In the genomic region with DNA sequence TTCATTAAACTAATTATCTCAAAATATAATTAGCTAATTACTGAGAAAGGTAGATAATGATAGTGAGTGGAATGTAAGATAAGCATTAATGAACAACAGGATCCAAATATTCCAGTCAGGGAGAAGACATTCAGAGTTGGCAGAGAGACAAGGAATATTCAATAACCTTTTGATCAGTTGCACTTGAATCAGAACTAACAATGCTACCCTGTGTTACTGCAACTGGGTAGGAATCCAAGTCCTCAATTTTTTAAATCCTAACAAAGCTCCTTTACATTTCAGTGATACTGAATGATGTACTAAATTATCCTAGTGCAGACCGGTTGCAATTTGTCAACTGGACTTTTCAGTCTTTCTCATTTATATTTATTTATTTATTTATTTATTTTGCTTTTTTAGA, we compare ENCODE assay signal across 29 cellular contexts.
"Had no signal": no experiment of that assay in that cellular context is flagged by ENCODE, and none has a peak within 500 bp of the region (broad histone marks: within the 10 kb centered on the region; RNA-seq: fewer than 3 reads in every experiment).

No MANE protein-coding gene starts in this region.

- H3K9me3 Mint-ChIP-seq: activated CD4-positive, alpha-beta memory T cell treated with anti-CD3 and anti-CD28 coated beads, Interleukin-2, amount 10 ng/mL, durations not matched to agents 7 days and 5 days; activated CD4-positive, alpha-beta T cell treated with anti-CD3 and anti-CD28 coated beads, Interleukin-2, amount 10 ng/mL, durations not matched to agents 7 days and 5 days; activated naive CD4-positive, alpha-beta T cell treated with anti-CD3 and anti-CD28 coated beads, Interleukin-2, amount 10 ng/mL, durations not matched to agents 7 days and 5 days; activated naive CD4-positive, alpha-beta T cell treated with anti-CD3 and anti-CD28 coated beads, Interleukin-2, amount 50 U/mL, for 72 hours; activated naive CD8-positive, alpha-beta T cell treated with anti-CD3 and anti-CD28 coated beads, Interleukin-2, amount 10 ng/mL, durations not matched to agents 7 days and 5 days; activated T-cell treated with anti-CD3 and anti-CD28 coated beads, Interleukin-2, amount 50 U/mL, for 24 hours; activated T-cell treated with anti-CD3 and anti-CD28 coated beads, Interleukin-2, amount 50 U/mL, for 72 hours; dendritic cell treated with granulocyte-macrophage colony-stimulating factor and Interleukin-4, amounts not matched to agents 40 ng/mL and 50 ng/mL, for 4 days had no signal

- H3K27me3 ChIP-seq: ascending aorta, breast epithelium, cardiac muscle cell, esophagus squamous epithelium, heart left ventricle had no signal

- H3K4me1 Mint-ChIP-seq: activated CD4-positive, alpha-beta memory T cell treated with anti-CD3 and anti-CD28 coated beads, Interleukin-2, amount 10 ng/mL, durations not matched to agents 7 days and 5 days; activated CD4-positive, alpha-beta T cell treated with anti-CD3 and anti-CD28 coated beads, Interleukin-2, amount 10 ng/mL, durations not matched to agents 7 days and 5 days; activated naive CD4-positive, alpha-beta T cell treated with anti-CD3 and anti-CD28 coated beads, Interleukin-2, amount 10 ng/mL, durations not matched to agents 7 days and 5 days; activated naive CD8-positive, alpha-beta T cell treated with anti-CD3 and anti-CD28 coated beads, Interleukin-2, amount 10 ng/mL, durations not matched to agents 7 days and 5 days; WTC11 had no signal

- H3K9me3 ChIP-seq: ascending aorta, breast epithelium, esophagus squamous epithelium, heart left ventricle had no signal

- H3K4me1 ChIP-seq: ascending aorta, breast epithelium, esophagus squamous epithelium, heart left ventricle had no signal

- ATAC-seq: activated naive CD4-positive, alpha-beta T cell treated with anti-CD3 and anti-CD28 coated beads, Interleukin-2, amount 50 U/mL, for 72 hours; activated T-cell treated with anti-CD3 and anti-CD28 coated beads, Interleukin-2, amount 50 U/mL, for 72 hours; heart left ventricle; WTC11 had no signal

- H3K27me3 Mint-ChIP-seq: activated CD4-positive, alpha-beta memory T cell treated with anti-CD3 and anti-CD28 coated beads, Interleukin-2, amount 10 ng/mL, durations not matched to agents 7 days and 5 days; activated CD4-positive, alpha-beta T cell treated with anti-CD3 and anti-CD28 coated beads, Interleukin-2, amount 10 ng/mL, durations not matched to agents 7 days and 5 days; activated naive CD4-positive, alpha-beta T cell treated with anti-CD3 and anti-CD28 coated beads, Interleukin-2, amount 10 ng/mL, durations not matched to agents 7 days and 5 days; activated T-cell treated with anti-CD3 and anti-CD28 coated beads, Interleukin-2, amount 50 U/mL, for 24 hours; dendritic cell treated with granulocyte-macrophage colony-stimulating factor and Interleukin-4, amounts not matched to agents 40 ng/mL and 50 ng/mL, for 4 days had no signal

- H3K4me3 ChIP-seq: ascending aorta, breast epithelium, cardiac muscle cell, coronary artery, dorsolateral prefrontal cortex, esophagus squamous epithelium, heart left ventricle had no signal

- H3K27ac Mint-ChIP-seq: activated CD4-positive, alpha-beta memory T cell treated with anti-CD3 and anti-CD28 coated beads, Interleukin-2, amount 10 ng/mL, durations not matched to agents 7 days and 5 days; activated CD4-positive, alpha-beta T cell treated with anti-CD3 and anti-CD28 coated beads, Interleukin-2, amount 10 ng/mL, durations not matched to agents 7 days and 5 days; activated naive CD4-positive, alpha-beta T cell treated with anti-CD3 and anti-CD28 coated beads, Interleukin-2, amount 10 ng/mL, durations not matched to agents 7 days and 5 days; activated naive CD4-positive, alpha-beta T cell treated with anti-CD3 and anti-CD28 coated beads, Interleukin-2, amount 50 U/mL, for 72 hours; activated naive CD8-positive, alpha-beta T cell treated with anti-CD3 and anti-CD28 coated beads, Interleukin-2, amount 10 ng/mL, durations not matched to agents 7 days and 5 days; activated T-cell treated with anti-CD3 and anti-CD28 coated beads, Interleukin-2, amount 50 U/mL, for 24 hours; activated T-cell treated with anti-CD3 and anti-CD28 coated beads, Interleukin-2, amount 50 U/mL, for 72 hours; brain; dendritic cell treated with granulocyte-macrophage colony-stimulating factor and Interleukin-4, amounts not matched to agents 40 ng/mL and 50 ng/mL, for 4 days; WTC11 had no signal

- H3K36me3 Mint-ChIP-seq: activated naive CD4-positive, alpha-beta T cell treated with anti-CD3 and anti-CD28 coated beads, Interleukin-2, amount 10 ng/mL, durations not matched to agents 7 days and 5 days; activated naive CD4-positive, alpha-beta T cell treated with anti-CD3 and anti-CD28 coated beads, Interleukin-2, amount 50 U/mL, for 72 hours; activated naive CD8-positive, alpha-beta T cell treated with anti-CD3 and anti-CD28 coated beads, Interleukin-2, amount 10 ng/mL, durations not matched to agents 7 days and 5 days; brain had no signal

- H3K27ac ChIP-seq: ascending aorta, breast epithelium, cardiac muscle cell, coronary artery, dorsolateral prefrontal cortex, epithelial cell of prostate, esophagus squamous epithelium, heart left ventricle had no signal

- DNase-seq: activated CD4-positive, alpha-beta memory T cell treated with anti-CD3 and anti-CD28 coated beads, Interleukin-2, amount 10 ng/mL, durations not matched to agents 7 days and 5 days; activated CD4-positive, alpha-beta T cell treated with anti-CD3 and anti-CD28 coated beads for 1 hour; activated CD4-positive, alpha-beta T cell treated with anti-CD3 and anti-CD28 coated beads for 4 hours; activated CD4-positive, alpha-beta T cell treated with anti-CD3 and anti-CD28 coated beads, Interleukin-2, amount 10 ng/mL, durations not matched to agents 7 days and 5 days; activated CD4-positive, alpha-beta T cell treated with anti-CD3 and anti-CD28 coated beads, Interleukin-2, amount 50 U/mL, for 4 hours; activated CD8-positive, alpha-beta memory T cell treated with anti-CD3 and anti-CD28 coated beads, Interleukin-2, amount 50 U/mL, for 48 hours; activated gamma-delta T cell; activated naive CD4-positive, alpha-beta T cell; activated naive CD4-positive, alpha-beta T cell treated with anti-CD3 and anti-CD28 coated beads, Interleukin-2, amount 10 ng/mL, durations not matched to agents 7 days and 5 days; activated naive CD8-positive, alpha-beta T cell treated with anti-CD3 and anti-CD28 coated beads, Interleukin-2, amount 10 ng/mL, durations not matched to agents 7 days and 5 days; activated T-cell treated with anti-CD3 and anti-CD28 coated beads for 4 hours; activated T-cell treated with anti-CD3 and anti-CD28 coated beads, Interleukin-2, amount 50 U/mL, for 24 hours; activated T-cell treated with anti-CD3 and anti-CD28 coated beads, Interleukin-2, amount 50 U/mL, for 72 hours; central memory CD4-positive, alpha-beta T cell; dorsolateral prefrontal cortex; effector memory CD4-positive, alpha-beta T cell; esophagus squamous epithelium; glutamatergic neuron; heart left ventricle; T-helper 2 cell had no signal

- H3K4me3 Mint-ChIP-seq: activated CD4-positive, alpha-beta memory T cell treated with anti-CD3 and anti-CD28 coated beads, Interleukin-2, amount 10 ng/mL, durations not matched to agents 7 days and 5 days; activated CD4-positive, alpha-beta T cell treated with anti-CD3 and anti-CD28 coated beads, Interleukin-2, amount 10 ng/mL, durations not matched to agents 7 days and 5 days; activated naive CD4-positive, alpha-beta T cell treated with anti-CD3 and anti-CD28 coated beads, Interleukin-2, amount 10 ng/mL, durations not matched to agents 7 days and 5 days; activated naive CD8-positive, alpha-beta T cell treated with anti-CD3 and anti-CD28 coated beads, Interleukin-2, amount 10 ng/mL, durations not matched to agents 7 days and 5 days; activated T-cell treated with anti-CD3 and anti-CD28 coated beads, Interleukin-2, amount 50 U/mL, for 24 hours; activated T-cell treated with anti-CD3 and anti-CD28 coated beads, Interleukin-2, amount 50 U/mL, for 72 hours; brain; dendritic cell treated with granulocyte-macrophage colony-stimulating factor and Interleukin-4, amounts not matched to agents 40 ng/mL and 50 ng/mL, for 4 days; WTC11 had no signal

- H3K36me3 ChIP-seq: ascending aorta, breast epithelium, cardiac muscle cell, esophagus squamous epithelium, heart left ventricle had no signal
